Comparison of ENCODE assay signal across 10 cellular contexts in the genomic region with DNA sequence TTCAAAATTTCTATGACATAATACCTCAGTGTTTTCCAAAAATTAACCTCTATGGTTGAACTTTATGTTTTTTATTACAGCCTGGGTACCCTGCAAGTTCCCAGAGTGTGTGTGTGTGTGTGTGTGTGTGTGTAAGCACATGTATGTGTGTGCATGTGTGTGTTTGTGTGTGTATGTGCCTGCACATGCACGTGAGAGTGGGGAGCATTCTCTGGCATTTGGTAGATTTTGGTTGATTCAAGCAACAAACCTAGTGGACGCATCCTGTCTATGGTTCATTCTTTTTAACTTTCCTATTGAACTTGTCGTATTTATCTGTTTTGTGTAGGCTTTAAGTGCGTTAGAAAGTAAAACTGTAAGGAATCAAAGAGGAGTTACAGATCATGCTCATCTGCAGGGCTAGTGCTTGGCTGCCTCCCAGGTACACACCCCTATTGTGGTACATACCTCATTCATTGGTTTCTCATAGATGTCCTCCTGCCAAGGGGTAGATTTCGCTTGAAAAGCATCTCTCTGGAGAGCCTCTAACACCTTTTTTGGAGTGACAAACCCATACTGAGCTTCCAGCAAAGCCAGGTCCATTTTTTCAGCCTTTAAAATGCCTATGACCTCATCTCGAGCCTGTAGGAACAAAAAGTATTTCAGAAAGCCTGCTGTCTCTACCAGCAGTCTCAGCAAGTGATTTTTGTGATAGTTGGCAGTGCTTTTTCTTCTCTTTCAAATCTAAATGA.
DNase-seq lines count a peak whose midpoint lies in the region; ATAC-seq and TF ChIP-seq lines count a peak whose summit lies in the region.
"Had no signal": no experiment of that assay in that cellular context is flagged by ENCODE, and none has a peak within 500 bp of the region (broad histone marks: within the 10 kb centered on the region; RNA-seq: fewer than 3 reads in every experiment).

No MANE protein-coding gene starts in this region.

- H3K4me1 Mint-ChIP-seq in endothelial cell (ENCODE audit: unreplicated experiment) = peaks cover 13% of the 10 kb centered on the region

- no peaks in the 10 kb centered on the region for H3K9me3 Mint-ChIP-seq in endothelial cell (ENCODE audit: unreplicated experiment)

- no peak overlapping the region for H3K27ac Mint-ChIP-seq in endothelial cell (ENCODE audit: unreplicated experiment)

- H3K9ac ChIP-seq in muscle layer of colon (ENCODE audit: low read length) = peak overlapping the region; percentile 1

- H3K4me1 ChIP-seq in muscle layer of colon (ENCODE audit: insufficient read depth, low read length) = peaks cover 53% of the 10 kb centered on the region

- no peak overlapping the region for H3K4me3 ChIP-seq in epithelial cell of esophagus (ENCODE audit: low read length)
- peak overlapping the region; percentile 2 to 29 for H3K4me3 ChIP-seq in muscle layer of colon (ENCODE audit: low read depth in 1 of 2, low read length in 2 of 2)
- H3K4me3 ChIP-seq: K562 had no signal

- H3K27ac ChIP-seq in muscle layer of colon (ENCODE audit: low read depth, low read length) = peak overlapping the region; percentile 79
- H3K27ac ChIP-seq: neutrophil had no signal

- DNase-seq in A172 (ENCODE audit: low spot score) = peak; percentile 54
- DNase-seq in NCI-H446 (lab: John Stamatoyannopoulos, UW) = peak; percentile 70 to 78
- peak; percentile 81 for DNase-seq in epithelial cell of esophagus (ENCODE audit: low read depth)
- no peak for DNase-seq in endothelial cell (ENCODE audit: low spot score)
- DNase-seq in germinal center (ENCODE audit: low spot score) = no peak

- no peaks in the 10 kb centered on the region for H3K36me3 Mint-ChIP-seq in endothelial cell (ENCODE audit: low read depth, unreplicated experiment)

- ATAC-seq in GM21390 (IDR thresholded peaks at IDR 0.05; ENCODE audit: unreplicated experiment) (no peak), HG02885 (IDR thresholded peaks at IDR 0.05; ENCODE audit: poor library complexity, unreplicated experiment) (no peak)

- no peaks in the 10 kb centered on the region for H3K27me3 ChIP-seq in muscle layer of colon (ENCODE audit: control insufficient read depth in 1 of 2, insufficient read depth in 2 of 2, low read length in 2 of 2)
- H3K27me3 ChIP-seq: neutrophil had no signal

- H3K4me3 Mint-ChIP-seq in endothelial cell (ENCODE audit: unreplicated experiment) = no peak overlapping the region

- H3K36me3 ChIP-seq in muscle layer of colon (ENCODE audit: insufficient read depth, low read length) = no peaks in the 10 kb centered on the region
- H3K36me3 ChIP-seq: neutrophil had no signal

- TF ChIP-seq CTCF in epithelial cell of esophagus (IDR thresholded peaks at IDR 0.05; ENCODE audit: insufficient read depth, low read depth, low read length, missing control alignments) = no peak
- no peak for TF ChIP-seq CTCF in endothelial cell (IDR thresholded peaks at IDR 0.05; ENCODE audit: unreplicated experiment)

- H3K9me3 ChIP-seq in muscle layer of colon (ENCODE audit: low read length) = no peaks in the 10 kb centered on the region
- H3K9me3 ChIP-seq: neutrophil had no signal

- peaks cover 2% of the 10 kb centered on the region for H3K27me3 Mint-ChIP-seq in endothelial cell (ENCODE audit: unreplicated experiment)

Comparison
In these comparisons a context has a peak if more than half of its experiments do, and no peak if none do; other contexts are left out.
1. DNase-seq: peak in A172 (single experiment), NCI-H446 (2 of 2) and epithelial cell of esophagus (single experiment); none in endothelial cell (single experiment) and germinal center (single experiment).